Comparison of ENCODE assay signal across 31 cellular contexts in the genomic region with DNA sequence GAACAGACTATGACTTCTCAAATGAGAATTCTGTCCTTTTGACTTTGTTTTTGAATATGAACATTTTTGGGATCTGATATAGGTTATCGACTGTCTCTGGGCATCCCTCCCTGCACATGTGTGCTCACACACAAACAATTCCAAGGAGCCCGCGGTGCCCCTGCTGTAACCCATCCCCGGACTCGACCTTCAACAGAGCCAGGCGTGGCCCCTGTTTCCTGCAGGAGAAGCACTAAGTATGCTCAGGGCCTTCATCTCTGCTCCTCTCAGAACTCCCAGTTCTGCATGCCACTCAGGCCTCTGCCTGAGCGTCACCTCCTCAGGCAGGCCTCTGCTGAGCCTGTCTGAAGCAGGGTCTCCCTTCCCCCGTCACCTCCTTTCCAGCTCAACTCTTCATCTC. TPM values are rescaled to one million over a fixed set of nuclear protein-coding genes. Genes with fewer than 3 reads are reported as not detected.
DNase-seq lines count a peak whose midpoint lies in the region; ATAC-seq, FAIRE-seq and TF ChIP-seq lines count a peak whose summit lies in the region.
"Had no signal": no experiment of that assay in that cellular context is flagged by ENCODE, and none has a peak within 500 bp of the region (broad histone marks: within the 10 kb centered on the region; RNA-seq: fewer than 3 reads in every experiment).

No MANE protein-coding gene starts in this region.

- H3K4me2 ChIP-seq in BLaER1 treated with 17β-estradiol and CSF1 and Interleukin-3, amounts not matched to agents 10 nM and 100 nM, result peak overlapping the region in 9 of 11 experiments; percentile 21 to 72 (median 37); a peak in 16 of 22 replicates
- H3K4me2 ChIP-seq in H1 (ENCODE audit: insufficient read depth in 1 of 2, low read depth in 2 of 2, low read length in 2 of 2) (no peak overlapping the region), osteoblast (ENCODE audit: insufficient read depth, low read length) (no peak overlapping the region)

- TF ChIP-seq RAD21 in H1 (IDR thresholded peaks at IDR 0.05 in 1 of 2, conservative IDR thresholded peaks at IDR 0.05 in 1 of 2; ENCODE audit: low read depth in 2 of 2, low read length in 2 of 2), result no peak

- H4K20me1 ChIP-seq in BLaER1 treated with 17β-estradiol and CSF1 and Interleukin-3, amounts not matched to agents 10 nM and 100 nM, result peaks cover 0 to 50% (median 0%) of the 10 kb centered on the region in 11 experiments; a peak in 2 of 22 replicates
- H4K20me1 ChIP-seq in H1 (replicated peaks in 1 of 2; ENCODE audit: control insufficient read depth in 1 of 2, insufficient read depth in 2 of 2, low read length in 2 of 2) (peaks cover 0 to 3% of the 10 kb centered on the region in 2 experiments), osteoblast (ENCODE audit: insufficient read depth, low read length) (no peaks in the 10 kb centered on the region)

- no peak overlapping the region for H3K14ac ChIP-seq in H1 (ENCODE audit: insufficient read length)

- peaks cover 4% of the 10 kb centered on the region; the same call in 1 of the 2 replicates for H3K79me1 ChIP-seq in H1 (ENCODE audit: low read depth, low read length)

- 94% methylated on average over 8 of the region's 8 CpGs; no CpG with 5 or more reads in 1 of the 2 experiments for WGBS in H1 (ENCODE audit: extremely low coverage in 1 of 2, insufficient coverage in 1 of 2, insufficient read length in 1 of 2, insufficient replicate concordance in 2 of 2, low coverage in 1 of 2, low lambda C conversion rate in 2 of 2, missing lambda C conversion rate in 1 of 2), 2 experiments

- no peak overlapping the region for H4K91ac ChIP-seq in H1 (replicated peaks; ENCODE audit: insufficient read length, low read length)

- no peaks in the 10 kb centered on the region for H3K23me2 ChIP-seq in H1 (ENCODE audit: low read depth, low read length)

- H2BK12ac ChIP-seq in H1 (ENCODE audit: low read depth, low read length), result no peak overlapping the region

- H4K8ac ChIP-seq in H1 (ENCODE audit: extremely low read depth, insufficient read depth, low read length), result no peak overlapping the region

- no peak overlapping the region for H2BK5ac ChIP-seq in H1 (ENCODE audit: low read depth, low read length)

- intact Hi-C loops in activated CD4-positive, alpha-beta T cell treated with anti-CD3 and anti-CD28 coated beads, Interleukin-2, amount 10 ng/mL, durations not matched to agents 24 days and 14 days (cut with micrococcal nuclease), result no loop called here
- intact Hi-C loops in vagina (cut with DNase I), result no loop called here

- no peak overlapping the region for H2BK20ac ChIP-seq in H1 (ENCODE audit: low read length)

- peak overlapping the region; percentile 10 for H3K27ac Mint-ChIP-seq in activated CD4-positive, alpha-beta T cell treated with anti-CD3 and anti-CD28 coated beads, Interleukin-2, amount 10 ng/mL, durations not matched to agents 24 days and 14 days
- H3K27ac Mint-ChIP-seq in T-cell, result peak overlapping the region; percentile 48 to 70
- H3K27ac Mint-ChIP-seq: activated B cell treated with CpG ODN at 0.5 μM for 24 hours had no signal

- FAIRE-seq in H1 (lab: Jason Lieb, UNC), result no peak
- FAIRE-seq: frontal cortex, GM18507, GM19239, kidney, RCC 7860 had no signal

- TF ChIP-seq CTCF in H1 (IDR thresholded peaks at IDR 0.05; ENCODE audit: control extremely low read depth in 1 of 3, insufficient read depth in 1 of 3, low read depth in 1 of 3, low read length in 3 of 3) (no peak), vagina (IDR thresholded peaks at IDR 0.05) (no peak), osteoblast (IDR thresholded peaks at IDR 0.05; ENCODE audit: extremely low read depth, low read depth, low read length) (no peak)

- TF ChIP-seq POLR2A in H1 (IDR thresholded peaks at IDR 0.05; ENCODE audit: control extremely low read depth in 1 of 2, low read depth in 2 of 2, low read length in 2 of 2), result no peak
- TF ChIP-seq POLR2A in vagina (IDR thresholded peaks at IDR 0.05), result no peak

- H3K9ac ChIP-seq in BLaER1 treated with 17β-estradiol and CSF1 and Interleukin-3, amounts not matched to agents 10 nM and 100 nM, result no peak overlapping the region; a peak in 1 of 22 replicates
- H3K9ac ChIP-seq in H1 (replicated peaks in 1 of 4; ENCODE audit: extremely low read depth in 1 of 4, low read depth in 3 of 4, low read length in 3 of 4), result no peak overlapping the region

- no peaks in the 10 kb centered on the region for H3K9me3 ChIP-seq in BLaER1 treated with 17β-estradiol and CSF1 and Interleukin-3, amounts not matched to agents 10 nM and 100 nM (replicated peaks in 1 of 11)
- H3K9me3 ChIP-seq in H1 (ENCODE audit: insufficient read depth in 2 of 2, low read depth in 1 of 2, low read length in 1 of 2) (no peaks in the 10 kb centered on the region), vagina (no peaks in the 10 kb centered on the region), osteoblast (ENCODE audit: low read depth, low read length) (no peaks in the 10 kb centered on the region)
- H3K9me3 ChIP-seq: breast epithelium, suprapubic skin, upper lobe of left lung had no signal

- H3K36me3 Mint-ChIP-seq in activated CD4-positive, alpha-beta T cell treated with anti-CD3 and anti-CD28 coated beads, Interleukin-2, amount 10 ng/mL, durations not matched to agents 24 days and 14 days (ENCODE audit: low read depth), result peaks cover 61% of the 10 kb centered on the region
- H3K36me3 Mint-ChIP-seq in T-cell, result peaks cover 67% of the 10 kb centered on the region

- peaks cover 11% of the 10 kb centered on the region for H3K4me1 Mint-ChIP-seq in activated CD4-positive, alpha-beta T cell treated with anti-CD3 and anti-CD28 coated beads, Interleukin-2, amount 10 ng/mL, durations not matched to agents 24 days and 14 days
- peaks cover 0 to 11% (median 8%) of the 10 kb centered on the region in 3 donors for H3K4me1 Mint-ChIP-seq in T-cell
- H3K4me1 Mint-ChIP-seq: activated B cell treated with CpG ODN at 0.5 μM for 24 hours had no signal

- H3K79me2 ChIP-seq in H1 (ENCODE audit: control insufficient read depth in 1 of 2, insufficient read depth in 2 of 2, low read length in 2 of 2), result no peaks in the 10 kb centered on the region
- no peaks in the 10 kb centered on the region for H3K79me2 ChIP-seq in osteoblast (ENCODE audit: insufficient read depth, low read length)

- H4K5ac ChIP-seq in H1 (ENCODE audit: insufficient read length, low read depth, low read length), result no peak overlapping the region

- no peak overlapping the region for H3K4me3 ChIP-seq in BLaER1 treated with 17β-estradiol and CSF1 and Interleukin-3, amounts not matched to agents 10 nM and 100 nM
- H3K4me3 ChIP-seq in H1 (ENCODE audit: extremely low read depth in 1 of 4, insufficient read depth in 2 of 4, low read depth in 3 of 4, low read length in 4 of 4) (no peak overlapping the region), vagina (no peak overlapping the region), osteoblast (ENCODE audit: insufficient read depth, low read length) (no peak overlapping the region)
- H3K4me3 ChIP-seq: breast epithelium, suprapubic skin, upper lobe of left lung had no signal

- no peak overlapping the region for H3K56ac ChIP-seq in H1 (replicated peaks; ENCODE audit: insufficient read length, low read depth, low read length)

- H3K27me3 Mint-ChIP-seq in activated CD4-positive, alpha-beta T cell treated with anti-CD3 and anti-CD28 coated beads, Interleukin-2, amount 10 ng/mL, durations not matched to agents 24 days and 14 days, result no peaks in the 10 kb centered on the region
- no peaks in the 10 kb centered on the region for H3K27me3 Mint-ChIP-seq in T-cell
- H3K27me3 Mint-ChIP-seq: activated B cell treated with CpG ODN at 0.5 μM for 24 hours; activated CD4-positive, alpha-beta memory T cell treated with anti-CD3 and anti-CD28 coated beads, Interleukin-2, amount 10 ng/mL, durations not matched to agents 7 days and 5 days had no signal

- H2AK5ac ChIP-seq in H1 (ENCODE audit: low read depth, low read length), result no peak overlapping the region

- H3K18ac ChIP-seq in H1 (ENCODE audit: extremely low read depth, low read length), result no peak overlapping the region

- no peak overlapping the region for H2BK120ac ChIP-seq in H1 (replicated peaks; ENCODE audit: low read depth, low read length)

- H2AFZ ChIP-seq in H1 (ENCODE audit: low read length), result no peak overlapping the region
- H2AFZ ChIP-seq in osteoblast (ENCODE audit: low read length), result no peak overlapping the region

- no peak overlapping the region for H3K23ac ChIP-seq in H1 (ENCODE audit: insufficient read length)

- no peak overlapping the region for H3K4me3 Mint-ChIP-seq in activated CD4-positive, alpha-beta T cell treated with anti-CD3 and anti-CD28 coated beads, Interleukin-2, amount 10 ng/mL, durations not matched to agents 24 days and 14 days
- H3K4me3 Mint-ChIP-seq in T-cell, result no peak overlapping the region
- H3K4me3 Mint-ChIP-seq: activated B cell treated with CpG ODN at 0.5 μM for 24 hours; activated CD4-positive, alpha-beta memory T cell treated with anti-CD3 and anti-CD28 coated beads, Interleukin-2, amount 10 ng/mL, durations not matched to agents 7 days and 5 days; CD8-positive, alpha-beta memory T cell had no signal

- TF ChIP-seq EP300 in H1 (IDR thresholded peaks at IDR 0.05; ENCODE audit: borderline replicate concordance in 1 of 2, low read depth in 2 of 2, low read length in 2 of 2), result no peak

- POLR2A ChIA-PET in T-cell (lab: Charles Lee), result no interaction called here
- POLR2A ChIA-PET in H1 (lab: Charles Lee; ENCODE audit: partially characterized antibody), result interaction anchor here (1.1 to 1.9 kb wide), 4 partner anchors 10 to 24 kb away, joined by 3 to 6 read pairs (median 4); no protein-coding TSS in a partner anchor

- no peak for DNase-seq in activated CD4-positive, alpha-beta T cell treated with anti-CD3 and anti-CD28 coated beads, Interleukin-2, amount 10 ng/mL, durations not matched to agents 24 days and 14 days
- no peak for DNase-seq in activated CD4-positive, alpha-beta T cell treated with anti-CD3 and anti-CD28 coated beads for 1 hour
- DNase-seq in T-cell (no peak), H1 (ENCODE audit: low read depth in 1 of 2, low spot score in 2 of 2) (no peak), vagina (ENCODE audit: extremely low spot score in 2 of 2) (no peak), osteoblast (ENCODE audit: insufficient read length, low spot score, missing footprints) (no peak)
- DNase-seq: activated B cell treated with CpG ODN at 0.5 μM for 24 hours; activated CD4-positive, alpha-beta memory T cell treated with anti-CD3 and anti-CD28 coated beads, Interleukin-2, amount 10 ng/mL, durations not matched to agents 7 days and 5 days; activated gamma-delta T cell treated with Interleukin-2 at 50 U/mL for 16 hours; anterior cingulate cortex; CD8-positive, alpha-beta memory T cell; H7; KG1; kidney; NCI-H1092 treated with DMSO at 0.1 percent for 48 hours; NCI-H187 treated with DMSO at 0.1 percent for 48 hours; NCI-H2171; NCI-H82; nucleus accumbens; stimulated activated naive CD4-positive, alpha-beta T cell treated with Interleukin-2 at 50 U/mL for 16 hours; SW 1271; upper lobe of left lung had no signal

- peaks cover 13 to 47% (median 30%) of the 10 kb centered on the region in 10 experiments for H3K4me1 ChIP-seq in BLaER1 treated with 17β-estradiol and CSF1 and Interleukin-3, amounts not matched to agents 10 nM and 100 nM
- H3K4me1 ChIP-seq in H1 (replicated peaks in 1 of 4; ENCODE audit: control insufficient read depth in 3 of 4, insufficient read depth in 4 of 4, low read length in 3 of 4), result peaks cover 8 to 16% (median 14%) of the 10 kb centered on the region in 4 experiments
- H3K4me1 ChIP-seq in vagina, result no peaks in the 10 kb centered on the region
- no peaks in the 10 kb centered on the region for H3K4me1 ChIP-seq in osteoblast (ENCODE audit: insufficient read depth, low read length)
- H3K4me1 ChIP-seq: breast epithelium, suprapubic skin, upper lobe of left lung had no signal

- no peak overlapping the region for H2BK15ac ChIP-seq in H1 (ENCODE audit: low read length)

- peak overlapping the region; percentile 74 for H3K4ac ChIP-seq in H1 (replicated peaks; ENCODE audit: insufficient read length, low read depth, low read length)

- H3K27ac ChIP-seq in BLaER1 treated with 17β-estradiol and CSF1 and Interleukin-3, amounts not matched to agents 10 nM and 100 nM, result peak overlapping the region in 2 of 11 experiments; percentile 54 to 58; a peak in 4 of 22 replicates
- no peak overlapping the region for H3K27ac ChIP-seq in H1 (ENCODE audit: low read depth, low read length)
- no peak overlapping the region for H3K27ac ChIP-seq in vagina
- no peak overlapping the region for H3K27ac ChIP-seq in osteoblast (ENCODE audit: low read depth, low read length)
- H3K27ac ChIP-seq: breast epithelium, suprapubic skin, upper lobe of left lung had no signal

- ATAC-seq in T-cell (replicated peaks in 1 of 4) (no peak), GM21825 (IDR thresholded peaks at IDR 0.05; ENCODE audit: unreplicated experiment) (no peak)

- peaks cover 46 to 100% (median 95%) of the 10 kb centered on the region in 11 experiments for H3K36me3 ChIP-seq in BLaER1 treated with 17β-estradiol and CSF1 and Interleukin-3, amounts not matched to agents 10 nM and 100 nM
- H3K36me3 ChIP-seq in H1 (ENCODE audit: control insufficient read depth in 2 of 4, insufficient read depth in 4 of 4, low read length in 3 of 4) (peaks cover 9 to 27% (median 24%) of the 10 kb centered on the region in 4 experiments; a peak in 7 of 8 replicates), vagina (no peaks in the 10 kb centered on the region), osteoblast (ENCODE audit: insufficient read depth, low read length) (no peaks in the 10 kb centered on the region)
- H3K36me3 ChIP-seq: breast epithelium had no signal

- no peaks in the 10 kb centered on the region for H3K9me3 Mint-ChIP-seq in activated CD4-positive, alpha-beta T cell treated with anti-CD3 and anti-CD28 coated beads, Interleukin-2, amount 10 ng/mL, durations not matched to agents 24 days and 14 days
- H3K9me3 Mint-ChIP-seq in T-cell, result no peaks in the 10 kb centered on the region
- H3K9me3 Mint-ChIP-seq: activated B cell treated with CpG ODN at 0.5 μM for 24 hours; activated CD4-positive, alpha-beta memory T cell treated with anti-CD3 and anti-CD28 coated beads, Interleukin-2, amount 10 ng/mL, durations not matched to agents 7 days and 5 days; CD8-positive, alpha-beta memory T cell had no signal

- no peaks in the 10 kb centered on the region for H3K27me3 ChIP-seq in BLaER1 treated with 17β-estradiol and CSF1 and Interleukin-3, amounts not matched to agents 10 nM and 100 nM
- H3K27me3 ChIP-seq in H1 (replicated peaks in 1 of 4; ENCODE audit: control insufficient read depth in 3 of 4, extremely low read depth in 1 of 4, insufficient read depth in 3 of 4, low read length in 3 of 4) (no peaks in the 10 kb centered on the region; a peak in 1 of 7 replicates), vagina (no peaks in the 10 kb centered on the region), osteoblast (ENCODE audit: insufficient read depth, low read length) (peaks cover 4% of the 10 kb centered on the region)
- H3K27me3 ChIP-seq: breast epithelium, suprapubic skin, upper lobe of left lung had no signal

- CTCF ChIA-PET in T-cell (lab: Charles Lee), result no interaction called here
- CTCF ChIA-PET in H1 (lab: Charles Lee; ENCODE audit: partially characterized antibody), result interaction anchor here (0.8 to 7.5 kb wide), 5 partner anchors 13 to 299 kb away, joined by 3 to 99 read pairs (median 3); no protein-coding TSS in a partner anchor

RNA-seq across cellular contexts. Expression of a gene that starts 57.6 kb away (rescaled TPM):
- total RNA-seq in activated CD4-positive, alpha-beta T cell treated with anti-CD3 and anti-CD28 coated beads, Interleukin-2, amount 10 ng/mL, durations not matched to agents 24 days and 14 days, result 164 and 169 TPM in 2 replicates
- total RNA-seq in T-cell (100 to 1,000 TPM; 117 to 148 (median 125) TPM), vagina (10.1 TPM), osteoblast (under 0.01 TPM in 2 replicates)
- total RNA-seq in H1 (2021; fragmentation: NEBNext Ultra II Directional; extraction: Animal tissue kit (Norgen Biotek cat#: 25700)), result 53.4 and 53.7 TPM in 2 replicates
- polyA plus RNA-seq in H1 (2011; rRNA removed), result 51.0 and 55.0 TPM in 2 replicates
- 22.7 TPM for polyA plus RNA-seq in H1 (2011; cell fraction: cytosol; rRNA removed)
- polyA plus RNA-seq in H1 (2011; cell fraction: nucleus; rRNA removed), result 90.7 TPM
- polyA plus RNA-seq in H1 (2012, experiment 1 of 2), result 30.8 to 56.3 TPM (median 45.4 TPM) in 4 replicates
- 30.0 TPM for polyA plus RNA-seq in H1 (2012, experiment 2 of 2)
- polyA plus RNA-seq in H1 (2013, experiment 1 of 2), result 84.7 TPM
- polyA plus RNA-seq in H1 (2013, experiment 2 of 2), result 65.1 TPM
- 49.2 and 89.2 TPM in 2 replicates for polyA minus RNA-seq in H1 (2011; rRNA and poly(A)+ RNA removed)
- 32.7 TPM for polyA minus RNA-seq in H1 (2011; cell fraction: cytosol; rRNA and poly(A)+ RNA removed)
- 52.7 TPM for polyA minus RNA-seq in H1 (2011; cell fraction: nucleus; rRNA and poly(A)+ RNA removed)
- total RNA-seq: myocyte had no signal

Comparison
In these comparisons a context has a peak if more than half of its experiments do, and no peak if none do; other contexts are left out.
1. H3K4me2 ChIP-seq: peak in BLaER1 treated with 17β-estradiol and CSF1 and Interleukin-3, amounts not matched to agents 10 nM and 100 nM (9 of 11); none in H1 (0 of 2) and osteoblast (single experiment).
2. RNA of a gene that starts 57.6 kb away (total RNA-seq): 164 to 169 TPM in activated CD4-positive, alpha-beta T cell treated with anti-CD3 and anti-CD28 coated beads, Interleukin-2, amount 10 ng/mL, durations not matched to agents 24 days and 14 days, 117 to 148 TPM in T-cell, 53.4 to 53.7 TPM in H1 and 10.1 TPM in vagina (single experiment); under 0.01 TPM in osteoblast; every median in the first group is over 10 times any median in the second.